ENCODE assay signal across 1 cellular context in the genomic region with DNA sequence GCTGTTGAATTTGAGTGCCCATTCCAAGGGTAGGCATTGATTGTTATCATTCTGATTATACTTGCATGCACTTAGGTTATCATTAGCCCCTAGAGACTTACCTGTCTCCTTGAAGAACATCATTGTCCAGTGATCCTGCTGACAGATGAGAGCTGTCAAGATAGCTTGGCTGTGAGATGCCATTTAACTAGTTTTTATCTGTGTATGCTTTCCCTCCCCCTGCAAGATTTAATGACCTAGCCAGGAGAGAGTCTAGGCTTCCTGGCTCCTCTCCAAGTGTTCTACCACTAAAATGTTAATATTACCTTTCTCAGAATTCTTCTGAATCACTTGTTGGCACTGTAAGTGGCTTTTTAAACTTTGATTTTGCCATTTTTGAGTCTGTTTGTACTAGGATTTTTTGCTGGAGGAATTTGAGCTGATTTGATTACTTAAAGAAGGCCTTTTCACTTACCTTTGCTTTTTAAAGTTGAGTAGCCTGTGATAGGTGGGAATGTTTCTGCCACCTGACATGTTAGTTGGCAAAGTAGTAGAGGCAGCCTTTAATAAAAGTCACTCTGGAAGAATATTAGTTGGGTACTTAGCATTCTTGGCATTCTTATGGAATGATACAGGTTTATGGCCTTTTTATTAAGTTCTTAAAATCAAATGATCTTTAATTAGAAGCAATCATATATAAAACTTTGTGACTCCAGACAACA.
TF ChIP-seq lines count a peak whose summit lies in the region.

No MANE protein-coding gene starts in this region.

TF ChIP-seq in WTC11, 78 proteins besides CTCF, POLR2A, EP300 and RAD21 (continued from another document):
- TF ChIP-seq, protein P1, sequence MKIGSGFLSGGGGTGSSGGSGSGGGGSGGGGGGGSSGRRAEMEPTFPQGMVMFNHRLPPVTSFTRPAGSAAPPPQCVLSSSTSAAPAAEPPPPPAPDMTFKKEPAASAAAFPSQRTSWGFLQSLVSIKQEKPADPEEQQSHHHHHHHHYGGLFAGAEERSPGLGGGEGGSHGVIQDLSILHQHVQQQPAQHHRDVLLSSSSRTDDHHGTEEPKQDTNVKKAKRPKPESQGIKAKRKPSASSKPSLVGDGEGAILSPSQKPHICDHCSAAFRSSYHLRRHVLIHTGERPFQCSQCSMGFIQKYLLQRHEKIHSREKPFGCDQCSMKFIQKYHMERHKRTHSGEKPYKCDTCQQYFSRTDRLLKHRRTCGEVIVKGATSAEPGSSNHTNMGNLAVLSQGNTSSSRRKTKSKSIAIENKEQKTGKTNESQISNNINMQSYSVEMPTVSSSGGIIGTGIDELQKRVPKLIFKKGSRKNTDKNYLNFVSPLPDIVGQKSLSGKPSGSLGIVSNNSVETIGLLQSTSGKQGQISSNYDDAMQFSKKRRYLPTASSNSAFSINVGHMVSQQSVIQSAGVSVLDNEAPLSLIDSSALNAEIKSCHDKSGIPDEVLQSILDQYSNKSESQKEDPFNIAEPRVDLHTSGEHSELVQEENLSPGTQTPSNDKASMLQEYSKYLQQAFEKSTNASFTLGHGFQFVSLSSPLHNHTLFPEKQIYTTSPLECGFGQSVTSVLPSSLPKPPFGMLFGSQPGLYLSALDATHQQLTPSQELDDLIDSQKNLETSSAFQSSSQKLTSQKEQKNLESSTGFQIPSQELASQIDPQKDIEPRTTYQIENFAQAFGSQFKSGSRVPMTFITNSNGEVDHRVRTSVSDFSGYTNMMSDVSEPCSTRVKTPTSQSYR (CRISPR knock-in tag; IDR thresholded peaks at IDR 0.05): no peak
- TF ChIP-seq RELA (CRISPR knock-in tag; IDR thresholded peaks at IDR 0.05; ENCODE audit: borderline replicate concordance): no peak
- no peak for TF ChIP-seq ZNF671 (CRISPR knock-in tag; IDR thresholded peaks at IDR 0.05)
- TF ChIP-seq ZNF138 (CRISPR knock-in tag; conservative IDR thresholded peaks at IDR 0.05): no peak
- TF ChIP-seq NR2C2 (CRISPR knock-in tag; IDR thresholded peaks at IDR 0.05): no peak
- TF ChIP-seq PRRX2 (CRISPR knock-in tag; IDR thresholded peaks at IDR 0.05): no peak
- TF ChIP-seq, protein P2, sequence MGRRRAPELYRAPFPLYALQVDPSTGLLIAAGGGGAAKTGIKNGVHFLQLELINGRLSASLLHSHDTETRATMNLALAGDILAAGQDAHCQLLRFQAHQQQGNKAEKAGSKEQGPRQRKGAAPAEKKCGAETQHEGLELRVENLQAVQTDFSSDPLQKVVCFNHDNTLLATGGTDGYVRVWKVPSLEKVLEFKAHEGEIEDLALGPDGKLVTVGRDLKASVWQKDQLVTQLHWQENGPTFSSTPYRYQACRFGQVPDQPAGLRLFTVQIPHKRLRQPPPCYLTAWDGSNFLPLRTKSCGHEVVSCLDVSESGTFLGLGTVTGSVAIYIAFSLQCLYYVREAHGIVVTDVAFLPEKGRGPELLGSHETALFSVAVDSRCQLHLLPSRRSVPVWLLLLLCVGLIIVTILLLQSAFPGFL (CRISPR knock-in tag; IDR thresholded peaks at IDR 0.05; ENCODE audit: borderline replicate concordance): no peak
- no peak for TF ChIP-seq MYBL2 (CRISPR knock-in tag; IDR thresholded peaks at IDR 0.05)
- TF ChIP-seq, protein P3, sequence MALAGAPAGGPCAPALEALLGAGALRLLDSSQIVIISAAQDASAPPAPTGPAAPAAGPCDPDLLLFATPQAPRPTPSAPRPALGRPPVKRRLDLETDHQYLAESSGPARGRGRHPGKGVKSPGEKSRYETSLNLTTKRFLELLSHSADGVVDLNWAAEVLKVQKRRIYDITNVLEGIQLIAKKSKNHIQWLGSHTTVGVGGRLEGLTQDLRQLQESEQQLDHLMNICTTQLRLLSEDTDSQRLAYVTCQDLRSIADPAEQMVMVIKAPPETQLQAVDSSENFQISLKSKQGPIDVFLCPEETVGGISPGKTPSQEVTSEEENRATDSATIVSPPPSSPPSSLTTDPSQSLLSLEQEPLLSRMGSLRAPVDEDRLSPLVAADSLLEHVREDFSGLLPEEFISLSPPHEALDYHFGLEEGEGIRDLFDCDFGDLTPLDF (CRISPR knock-in tag; IDR thresholded peaks at IDR 0.05): no peak
TF ChIP-seq in WTC11: peak in this region for 0.
